In the genomic region with DNA sequence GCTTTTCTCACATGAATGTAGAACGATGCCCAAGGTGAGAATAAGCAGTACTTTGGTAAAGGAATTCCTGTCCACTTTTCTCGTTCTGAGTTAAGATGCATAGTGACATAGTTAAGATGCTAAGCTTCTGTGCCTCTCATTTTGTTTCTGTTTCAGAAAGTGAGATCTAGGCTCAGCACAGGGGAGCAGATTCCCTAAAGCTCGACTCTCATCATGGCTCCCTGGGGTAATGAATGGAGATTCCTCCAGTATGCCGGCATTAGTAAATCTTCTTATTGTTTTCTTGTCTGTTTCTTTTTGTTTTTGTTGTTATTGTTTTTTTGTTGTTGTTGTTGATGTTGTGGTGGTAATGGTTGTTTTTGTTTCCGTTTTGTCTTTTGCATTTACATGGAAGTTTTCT, we compare ENCODE assay signal across 28 cellular contexts.
"Had no signal": no experiment of that assay in that cellular context is flagged by ENCODE, and none has a peak within 500 bp of the region (broad histone marks: within the 10 kb centered on the region; RNA-seq: fewer than 3 reads in every experiment).

No MANE protein-coding gene starts in this region.

- DNase-seq: heart left ventricle; hypothalamus; islet precursor cell; kidney glomerular epithelial cell; left cardiac atrium; left lung; lower lobe of right lung; mammary epithelial cell; mesenchymal stem cell; naive thymus-derived CD8-positive, alpha-beta T cell; occipital lobe; stimulated activated CD4-positive, alpha-beta T cell treated with anti-CD3 and anti-CD28 coated beads, Interleukin-12 subunit alpha, Interleukin-12 subunit beta, amount 100 ng/mL, for 4 hours; stimulated activated CD4-positive, alpha-beta T cell treated with anti-CD3 and anti-CD28 coated beads, Interleukin-15, amount 100 ng/mL, for 24 hours; stimulated activated CD4-positive, alpha-beta T cell treated with anti-CD3 and anti-CD28 coated beads, Interleukin-2, amount 100 ng/mL, for 24 hours; stimulated activated CD4-positive, alpha-beta T cell treated with anti-CD3 and anti-CD28 coated beads, Interleukin-4, amount 100 ng/mL, for 1 hour; stimulated activated naive B cell treated with anti-CD40 and anti-IgM and Interleukin-4, amounts not matched to agents 10 μg/mL and 1 μg/mL and 100 μg/mL, for 72 hours; stimulated activated naive CD8-positive, alpha-beta T cell treated with anti-CD3 and anti-CD28 coated beads, Interleukin-15, Interleukin-2, amounts not matched to agents 100 U/mL and 50 U/mL, for 24 hours; stomach; testis; thyroid gland; transverse colon; upper lobe of right lung had no signal

- H3K9ac ChIP-seq: parathyroid adenoma had no signal

- H3K79me2 ChIP-seq: parathyroid adenoma had no signal

- H3K27me3 ChIP-seq: heart left ventricle, left lung, neutrophil, right atrium auricular region, stomach, testis, thyroid gland, transverse colon, upper lobe of right lung had no signal

- H3K36me3 ChIP-seq: heart left ventricle, left lung, lower lobe of right lung, neutrophil, right atrium auricular region, stomach, thyroid gland, transverse colon, upper lobe of right lung had no signal

- H3K9me3 ChIP-seq: heart left ventricle, left lung, lower lobe of right lung, neutrophil, right atrium auricular region, testis, thyroid gland, transverse colon, upper lobe of right lung had no signal

- H2AFZ ChIP-seq: parathyroid adenoma had no signal

- FAIRE-seq: urothelium cell line had no signal

- H3K4me1 ChIP-seq: heart left ventricle, left lung, lower lobe of right lung, parathyroid adenoma, right atrium auricular region, stomach, testis, thyroid gland, transverse colon, upper lobe of right lung had no signal

- H3K27ac ChIP-seq: heart left ventricle, left lung, lower lobe of right lung, neutrophil, parathyroid adenoma, right atrium auricular region, skin epidermis, stomach, testis, thyroid gland, transverse colon, upper lobe of right lung had no signal

- ATAC-seq: heart left ventricle; left cardiac atrium; left lung; lower lobe of right lung; naive thymus-derived CD8-positive, alpha-beta T cell; sciatic nerve; stimulated activated naive B cell treated with anti-CD40 and anti-IgM and Interleukin-4, amounts not matched to agents 10 μg/mL and 1 μg/mL and 100 μg/mL, for 72 hours; stimulated activated naive CD8-positive, alpha-beta T cell treated with anti-CD3 and anti-CD28 coated beads, Interleukin-15, Interleukin-2, amounts not matched to agents 100 U/mL and 50 U/mL, for 24 hours; upper lobe of right lung had no signal

- H3K4me3 ChIP-seq: heart left ventricle, left lung, lower lobe of right lung, right atrium auricular region, skin epidermis, stomach, testis, thyroid gland, transverse colon, upper lobe of right lung had no signal
